In the genomic region with DNA sequence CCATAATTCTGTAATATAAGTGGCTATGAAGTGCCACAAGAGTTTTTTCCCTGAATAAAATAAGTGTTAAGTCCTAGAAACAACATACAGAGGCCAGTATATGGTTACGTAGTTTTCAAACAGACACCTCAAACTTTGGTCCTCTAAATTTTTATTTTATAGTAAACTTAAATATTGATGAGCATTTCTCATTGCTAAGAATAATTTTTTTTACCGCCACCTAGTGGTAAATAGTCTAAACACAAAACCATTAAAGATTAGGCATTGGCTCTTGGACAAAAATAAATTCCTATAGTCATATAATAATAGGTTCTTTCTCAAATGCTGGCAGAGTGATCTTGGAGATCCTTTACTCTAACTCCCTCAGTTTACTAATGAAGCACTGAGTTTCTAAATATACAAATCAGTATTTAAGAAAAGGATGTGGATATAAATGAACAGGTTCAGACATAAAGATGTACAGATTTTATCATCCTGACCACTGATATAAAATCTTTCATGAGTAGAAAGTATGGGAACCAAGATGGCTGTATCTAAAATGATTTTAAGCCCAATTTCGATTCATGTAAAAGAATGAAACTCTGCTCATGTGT, we compare ENCODE assay signal across 10 cellular contexts.
A peak's percentile ranks its signal among the peaks of the same experiment; 100 is the strongest.
DNase-seq lines count a peak whose midpoint lies in the region; ATAC-seq and TF ChIP-seq lines count a peak whose summit lies in the region.
"Had no signal": no experiment of that assay in that cellular context is flagged by ENCODE, and none has a peak within 500 bp of the region (broad histone marks: within the 10 kb centered on the region; RNA-seq: fewer than 3 reads in every experiment).

No MANE protein-coding gene starts in this region.

- no peak overlapping the region for H3K4me3 ChIP-seq in DND-41 (ENCODE audit: low read depth in 1 of 2, low read length in 2 of 2)
- H3K4me3 ChIP-seq in Karpas-422 (ENCODE audit: low read length), result no peak overlapping the region
- no peak overlapping the region for H3K4me3 ChIP-seq in mammary epithelial cell (replicated peaks in 1 of 3; ENCODE audit: insufficient read depth in 1 of 3, low read depth in 2 of 3, low read length in 3 of 3)
- no peak overlapping the region for H3K4me3 ChIP-seq in osteoblast (ENCODE audit: insufficient read depth, low read length)
- no peak overlapping the region for H3K4me3 ChIP-seq in CD8-positive, alpha-beta memory T cell (ENCODE audit: low read length)

- POLR2A ChIA-PET in CD8-positive, alpha-beta memory T cell (lab: Charles Lee), result no interaction called here

- no peaks in the 10 kb centered on the region for H3K4me1 Mint-ChIP-seq in CD8-positive, alpha-beta memory T cell
- H3K4me1 Mint-ChIP-seq: naive thymus-derived CD8-positive, alpha-beta T cell had no signal

- ATAC-seq in DND-41 (ENCODE audit: insufficient read depth, low read depth) (no peak), HG03196 (IDR thresholded peaks at IDR 0.05; ENCODE audit: unreplicated experiment) (no peak), HG02870 (IDR thresholded peaks at IDR 0.05; ENCODE audit: unreplicated experiment) (no peak)
- ATAC-seq: naive thymus-derived CD8-positive, alpha-beta T cell; stimulated activated naive CD8-positive, alpha-beta T cell treated with anti-CD3 and anti-CD28 coated beads, Interleukin-15, Interleukin-2, amounts not matched to agents 100 U/mL and 50 U/mL, for 24 hours had no signal

- in situ Hi-C loops in mammary epithelial cell (cut with MboI; ENCODE audit: low sequenced_read_pairs in 2 of 2), result no loop called here

- no peaks in the 10 kb centered on the region for H3K9me2 ChIP-seq in Karpas-422 (replicated peaks; ENCODE audit: insufficient read depth, low read length)

- H2AFZ ChIP-seq in DND-41 (ENCODE audit: low read depth, low read length), result no peak overlapping the region
- no peak overlapping the region for H2AFZ ChIP-seq in Karpas-422 (ENCODE audit: low read length)
- H2AFZ ChIP-seq in mammary epithelial cell (ENCODE audit: low read depth, low read length), result no peak overlapping the region
- H2AFZ ChIP-seq in osteoblast (ENCODE audit: low read length), result no peak overlapping the region

- H4K20me1 ChIP-seq in DND-41 (ENCODE audit: insufficient read depth, low read length) (no peaks in the 10 kb centered on the region), Karpas-422 (ENCODE audit: insufficient read depth, low read depth, low read length) (no peaks in the 10 kb centered on the region), mammary epithelial cell (ENCODE audit: insufficient read depth, low read length) (no peaks in the 10 kb centered on the region), osteoblast (ENCODE audit: insufficient read depth, low read length) (no peaks in the 10 kb centered on the region)

- dilution Hi-C loops in mammary epithelial cell (cut with HindIII; ENCODE audit: low sequenced_read_pairs), result no loop called here

- H3K36me3 ChIP-seq in DND-41 (ENCODE audit: insufficient read depth, low read length) (no peaks in the 10 kb centered on the region), Karpas-422 (ENCODE audit: insufficient read depth, low read length) (no peaks in the 10 kb centered on the region), mammary epithelial cell (ENCODE audit: insufficient read depth, low read length) (no peaks in the 10 kb centered on the region), osteoblast (ENCODE audit: insufficient read depth, low read length) (no peaks in the 10 kb centered on the region)
- H3K36me3 ChIP-seq in CD8-positive, alpha-beta memory T cell (ENCODE audit: insufficient read depth, low read length), result no peaks in the 10 kb centered on the region

- H3K9ac ChIP-seq in DND-41 (ENCODE audit: low read depth, low read length), result no peak overlapping the region
- H3K9ac ChIP-seq in Karpas-422 (ENCODE audit: low read length), result no peak overlapping the region
- no peak overlapping the region for H3K9ac ChIP-seq in mammary epithelial cell (ENCODE audit: insufficient read depth, low read length)

- TF ChIP-seq CTCF in DND-41 (IDR thresholded peaks at IDR 0.05; ENCODE audit: borderline replicate concordance, extremely low read depth, low read length, poor library complexity, severe bottlenecking) (peak; percentile 47), mammary epithelial cell (conservative IDR thresholded peaks at IDR 0.05 in 1 of 2, IDR thresholded peaks at IDR 0.05 in 1 of 2; ENCODE audit: extremely low read depth in 1 of 2, insufficient read depth in 1 of 2, low read depth in 1 of 2, low read length in 2 of 2) (peak; percentile 44 to 53), osteoblast (IDR thresholded peaks at IDR 0.05; ENCODE audit: extremely low read depth, low read depth, low read length) (peak; percentile 59)

- intact Hi-C loops in mammary epithelial cell (cut with micrococcal nuclease), result no loop called here

- H3K9me3 Mint-ChIP-seq in CD8-positive, alpha-beta memory T cell, result no peaks in the 10 kb centered on the region
- H3K9me3 Mint-ChIP-seq: naive thymus-derived CD8-positive, alpha-beta T cell had no signal

- DNase-seq in DND-41 (no peak), Karpas-422 (peak; percentile 68), mammary epithelial cell (no peak), osteoblast (ENCODE audit: insufficient read length, low spot score, missing footprints) (no peak), NCI-H1417 treated with DMSO at 0.1 percent for 48 hours (lab: John Stamatoyannopoulos, UW) (no peak)
- DNase-seq in CD8-positive, alpha-beta memory T cell, result no peak
- DNase-seq: stimulated activated naive CD8-positive, alpha-beta T cell treated with anti-CD3 and anti-CD28 coated beads, Interleukin-15, Interleukin-2, amounts not matched to agents 100 U/mL and 50 U/mL, for 24 hours had no signal

- no peak overlapping the region for H3K27ac Mint-ChIP-seq in CD8-positive, alpha-beta memory T cell
- H3K27ac Mint-ChIP-seq: naive thymus-derived CD8-positive, alpha-beta T cell had no signal

- H3K4me1 ChIP-seq in DND-41 (ENCODE audit: insufficient read depth, low read length) (no peaks in the 10 kb centered on the region), Karpas-422 (ENCODE audit: low read length) (no peaks in the 10 kb centered on the region), mammary epithelial cell (ENCODE audit: insufficient read depth, low read length) (no peaks in the 10 kb centered on the region), osteoblast (ENCODE audit: insufficient read depth, low read length) (no peaks in the 10 kb centered on the region)
- H3K4me1 ChIP-seq in CD8-positive, alpha-beta memory T cell (ENCODE audit: insufficient read depth, low read length), result no peaks in the 10 kb centered on the region

- H3K36me3 Mint-ChIP-seq in CD8-positive, alpha-beta memory T cell, result no peaks in the 10 kb centered on the region

- no peaks in the 10 kb centered on the region for H3K27me3 Mint-ChIP-seq in CD8-positive, alpha-beta memory T cell
- H3K27me3 Mint-ChIP-seq: naive thymus-derived CD8-positive, alpha-beta T cell had no signal

- H3K4me3 Mint-ChIP-seq in CD8-positive, alpha-beta memory T cell, result no peak overlapping the region
- H3K4me3 Mint-ChIP-seq: naive thymus-derived CD8-positive, alpha-beta T cell had no signal

- BruUV-seq in mammary epithelial cell (replicated peaks; lab: Mats Ljungman, UMichigan), result no TSS peak

- H3K9me3 ChIP-seq in DND-41 (ENCODE audit: insufficient read depth, low read length, severe bottlenecking) (no peaks in the 10 kb centered on the region), Karpas-422 (ENCODE audit: low read length) (no peaks in the 10 kb centered on the region), mammary epithelial cell (replicated peaks; ENCODE audit: insufficient read depth, low read length) (no peaks in the 10 kb centered on the region), osteoblast (ENCODE audit: low read depth, low read length) (no peaks in the 10 kb centered on the region)
- no peaks in the 10 kb centered on the region for H3K9me3 ChIP-seq in CD8-positive, alpha-beta memory T cell (ENCODE audit: low read length)

- 52% methylated on average over 3 of the region's 3 CpGs for WGBS in mammary epithelial cell (ENCODE audit: low coverage, missing lambda C conversion rate)

- H3K27ac ChIP-seq in DND-41 (ENCODE audit: low read length) (no peak overlapping the region), Karpas-422 (ENCODE audit: low read length) (no peak overlapping the region), mammary epithelial cell (ENCODE audit: insufficient read depth, low read depth, low read length) (no peak overlapping the region), osteoblast (ENCODE audit: low read depth, low read length) (no peak overlapping the region)
- no peak overlapping the region for H3K27ac ChIP-seq in CD8-positive, alpha-beta memory T cell (ENCODE audit: low read depth, low read length)

- H3K4me2 ChIP-seq in DND-41 (ENCODE audit: insufficient read depth, low read length) (no peak overlapping the region), Karpas-422 (ENCODE audit: low read depth, low read length, poor library complexity, severe bottlenecking) (no peak overlapping the region), mammary epithelial cell (ENCODE audit: insufficient read depth, low read depth, low read length) (no peak overlapping the region), osteoblast (ENCODE audit: insufficient read depth, low read length) (no peak overlapping the region)

- H3K79me2 ChIP-seq in DND-41 (ENCODE audit: insufficient read depth, low read length) (no peaks in the 10 kb centered on the region), Karpas-422 (ENCODE audit: low read length) (no peaks in the 10 kb centered on the region), mammary epithelial cell (ENCODE audit: insufficient read depth, low read length) (no peaks in the 10 kb centered on the region), osteoblast (ENCODE audit: insufficient read depth, low read length) (no peaks in the 10 kb centered on the region)

- CTCF ChIA-PET in mammary epithelial cell (lab: Charles Lee; ENCODE audit: low non-redundant PET), result no interaction called here
- CTCF ChIA-PET in CD8-positive, alpha-beta memory T cell (lab: Charles Lee), result interaction anchor here (1.1 to 1.3 kb wide), 2 partner anchors 13 to 21 kb away, joined by 3 to 6 read pairs; no protein-coding TSS in a partner anchor

- no peaks in the 10 kb centered on the region for H3K27me3 ChIP-seq in DND-41 (ENCODE audit: insufficient read depth, low read length, poor library complexity)
- H3K27me3 ChIP-seq in Karpas-422 (ENCODE audit: low read length), result no peaks in the 10 kb centered on the region
- no peaks in the 10 kb centered on the region for H3K27me3 ChIP-seq in mammary epithelial cell (ENCODE audit: insufficient read depth, low read length)
- no peaks in the 10 kb centered on the region for H3K27me3 ChIP-seq in osteoblast (ENCODE audit: insufficient read depth, low read length)
- no peaks in the 10 kb centered on the region for H3K27me3 ChIP-seq in CD8-positive, alpha-beta memory T cell (ENCODE audit: insufficient read depth, low read length, poor library complexity, severe bottlenecking)
